In genomic region chr10:42943025-42943818, GRCh38 we compare ENCODE assay signal across 15 cellular contexts.
DNase-seq lines count a peak whose midpoint lies in the region; ATAC-seq lines count a peak whose summit lies in the region.
"Had no signal": no experiment of that assay in that cellular context is flagged by ENCODE, and none has a peak within 500 bp of the region (broad histone marks: within the 10 kb centered on the region; RNA-seq: fewer than 3 reads in every experiment).

No MANE protein-coding gene starts in this region.

- H3K4me1 Mint-ChIP-seq in activated CD8-positive, alpha-beta memory T cell treated with anti-CD3 and anti-CD28 coated beads, Interleukin-2, amount 10 ng/mL, durations not matched to agents 7 days and 5 days = no peaks in the 10 kb centered on the region
- no peaks in the 10 kb centered on the region for H3K4me1 Mint-ChIP-seq in stimulated activated effector memory CD8-positive, alpha-beta T cell treated with anti-CD3 and anti-CD28 coated beads, Interleukin-12 subunit alpha, Interleukin-12 subunit beta, amount 100 ng/mL, for 72 hours

- CTCF ChIA-PET in activated CD8-positive, alpha-beta memory T cell treated with anti-CD3 and anti-CD28 coated beads, Interleukin-2, amount 10 ng/mL, durations not matched to agents 7 days and 5 days (lab: Charles Lee) = no interaction called here

- ATAC-seq in activated CD8-positive, alpha-beta memory T cell treated with anti-CD3 and anti-CD28 coated beads, Interleukin-2, amount 10 ng/mL, durations not matched to agents 7 days and 5 days = no peak
- peak; percentile 22 for ATAC-seq in stimulated activated effector memory CD8-positive, alpha-beta T cell treated with anti-CD3 and anti-CD28 coated beads, Interleukin-12 subunit alpha, Interleukin-12 subunit beta, amount 100 ng/mL, for 72 hours
- no peak for ATAC-seq in GM21825 (IDR thresholded peaks at IDR 0.05; ENCODE audit: unreplicated experiment)

- H3K27me3 Mint-ChIP-seq in activated CD8-positive, alpha-beta memory T cell treated with anti-CD3 and anti-CD28 coated beads, Interleukin-2, amount 10 ng/mL, durations not matched to agents 7 days and 5 days = peaks cover 12% of the 10 kb centered on the region

- no peak overlapping the region for H3K4me3 Mint-ChIP-seq in activated CD8-positive, alpha-beta memory T cell treated with anti-CD3 and anti-CD28 coated beads, Interleukin-2, amount 10 ng/mL, durations not matched to agents 7 days and 5 days
- no peak overlapping the region for H3K4me3 Mint-ChIP-seq in stimulated activated effector memory CD8-positive, alpha-beta T cell treated with anti-CD3 and anti-CD28 coated beads, Interleukin-12 subunit alpha, Interleukin-12 subunit beta, amount 100 ng/mL, for 72 hours

- no peaks in the 10 kb centered on the region for H3K9me3 Mint-ChIP-seq in activated CD8-positive, alpha-beta memory T cell treated with anti-CD3 and anti-CD28 coated beads, Interleukin-2, amount 10 ng/mL, durations not matched to agents 7 days and 5 days (ENCODE audit: low read depth)
- no peaks in the 10 kb centered on the region for H3K9me3 Mint-ChIP-seq in stimulated activated effector memory CD8-positive, alpha-beta T cell treated with anti-CD3 and anti-CD28 coated beads, Interleukin-12 subunit alpha, Interleukin-12 subunit beta, amount 100 ng/mL, for 72 hours

- H3K27ac Mint-ChIP-seq in activated CD8-positive, alpha-beta memory T cell treated with anti-CD3 and anti-CD28 coated beads, Interleukin-2, amount 10 ng/mL, durations not matched to agents 7 days and 5 days = no peak overlapping the region
- no peak overlapping the region for H3K27ac Mint-ChIP-seq in stimulated activated effector memory CD8-positive, alpha-beta T cell treated with anti-CD3 and anti-CD28 coated beads, Interleukin-12 subunit alpha, Interleukin-12 subunit beta, amount 100 ng/mL, for 72 hours

- DNase-seq in activated CD8-positive, alpha-beta memory T cell treated with anti-CD3 and anti-CD28 coated beads for 24 hours = peak; percentile 28
- DNase-seq in activated CD8-positive, alpha-beta memory T cell treated with anti-CD3 and anti-CD28 coated beads, Interleukin-2, amount 50 U/mL, for 4 hours = no peak
- peak; percentile 19 for DNase-seq in activated CD8-positive, alpha-beta memory T cell treated with anti-CD3 and anti-CD28 coated beads, Interleukin-2, amount 10 ng/mL, durations not matched to agents 7 days and 5 days
- DNase-seq in mucosa of gallbladder (ENCODE audit: low spot score) (peak; percentile 4), H4 (ENCODE audit: low spot score) (no peak), T-helper 9 cell (no peak)
- no peak for DNase-seq in stimulated activated effector memory CD8-positive, alpha-beta T cell treated with anti-CD3 and anti-CD28 coated beads, Interleukin-12 subunit alpha, Interleukin-12 subunit beta, amount 100 ng/mL, for 72 hours (ENCODE audit: low spot score in 2 of 2)
- DNase-seq: MG63, NCI-H1417, NCI-H1930, NCI-H2171 treated with DMSO at 0.1 percent for 48 hours, NCI-H524, Peyer's patch, SHP77 treated with DMSO at 0.1 percent for 48 hours had no signal

- no peaks in the 10 kb centered on the region for H3K36me3 Mint-ChIP-seq in activated CD8-positive, alpha-beta memory T cell treated with anti-CD3 and anti-CD28 coated beads, Interleukin-2, amount 10 ng/mL, durations not matched to agents 7 days and 5 days
- no peaks in the 10 kb centered on the region for H3K36me3 Mint-ChIP-seq in stimulated activated effector memory CD8-positive, alpha-beta T cell treated with anti-CD3 and anti-CD28 coated beads, Interleukin-12 subunit alpha, Interleukin-12 subunit beta, amount 100 ng/mL, for 72 hours

Comparison
In these comparisons a context has a peak if more than half of its experiments do, and no peak if none do; other contexts are left out.
1. DNase-seq: peak in activated CD8-positive, alpha-beta memory T cell treated with anti-CD3 and anti-CD28 coated beads for 24 hours (single experiment), activated CD8-positive, alpha-beta memory T cell treated with anti-CD3 and anti-CD28 coated beads, Interleukin-2, amount 10 ng/mL, durations not matched to agents 7 days and 5 days (single experiment) and mucosa of gallbladder (single experiment); none in activated CD8-positive, alpha-beta memory T cell treated with anti-CD3 and anti-CD28 coated beads, Interleukin-2, amount 50 U/mL, for 4 hours (single experiment), stimulated activated effector memory CD8-positive, alpha-beta T cell treated with anti-CD3 and anti-CD28 coated beads, Interleukin-12 subunit alpha, Interleukin-12 subunit beta, amount 100 ng/mL, for 72 hours (0 of 2), H4 (single experiment) and T-helper 9 cell (single experiment).